In the genomic region with DNA sequence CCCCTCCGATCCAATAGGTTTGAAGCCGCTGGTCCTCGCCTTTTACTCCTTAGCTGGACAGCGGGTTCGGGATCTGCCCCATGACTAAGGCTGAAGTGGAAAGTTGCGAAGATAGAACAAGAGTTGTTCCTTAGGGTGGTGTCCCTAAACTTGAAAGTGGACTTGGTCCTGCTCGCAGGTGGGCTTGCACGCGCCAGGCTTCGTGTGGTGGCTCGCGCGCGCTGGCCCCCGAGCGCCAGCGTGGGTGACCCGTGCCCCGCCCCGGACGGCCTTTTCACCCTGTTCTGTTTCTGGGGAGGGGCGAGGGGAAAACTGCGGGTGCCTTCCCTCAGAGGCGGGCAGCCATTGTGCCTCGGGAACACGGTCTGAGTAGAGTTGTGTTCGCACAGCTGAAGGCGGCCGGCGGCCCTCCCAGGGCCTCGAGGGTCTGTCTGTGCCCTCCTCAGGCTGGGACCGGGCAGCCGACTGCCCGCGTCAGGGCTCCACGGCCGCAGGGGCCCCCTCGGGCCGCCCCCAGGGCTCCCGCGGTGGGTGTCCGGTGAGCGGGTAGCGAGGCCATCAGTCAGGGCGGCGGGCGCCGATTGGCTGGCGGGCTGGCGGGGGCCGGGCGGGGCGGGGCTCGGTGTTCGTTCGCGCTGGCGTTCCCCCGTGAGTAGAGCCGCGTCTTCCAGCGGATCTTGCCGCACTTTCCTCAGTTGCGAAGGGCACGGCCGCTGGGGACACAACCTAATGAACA, we compare ENCODE assay signal across 8 cellular contexts. TPM values are rescaled to one million over a fixed set of nuclear protein-coding genes. Genes with fewer than 3 reads are reported as not detected.
DNase-seq lines count a peak whose midpoint lies in the region; ATAC-seq and TF ChIP-seq lines count a peak whose summit lies in the region.

No MANE protein-coding gene starts in this region.

- H3K79me2 ChIP-seq in GM23338 (replicated peaks; ENCODE audit: insufficient read depth), result peaks cover 54% of the 10 kb centered on the region
- H3K79me2 ChIP-seq in Loucy (ENCODE audit: insufficient read depth, low read length), result peaks cover 98% of the 10 kb centered on the region

- H3K4me1 ChIP-seq in ES-I3 (ENCODE audit: insufficient read depth, low read length) (peaks cover 38% of the 10 kb centered on the region), GM23338 (ENCODE audit: insufficient read depth) (peaks cover 57% of the 10 kb centered on the region), Loucy (ENCODE audit: insufficient read depth, low read length, poor library complexity, severe bottlenecking) (peaks cover 60% of the 10 kb centered on the region), heart left ventricle (peaks cover 4 to 90% (median 66%) of the 10 kb centered on the region in 12 donors), transverse colon (peaks cover 55 to 95% (median 83%) of the 10 kb centered on the region in 4 donors)

- peak overlapping the region; percentile 64 for H3K4me3 ChIP-seq in GM23338
- H3K4me3 ChIP-seq in Loucy (ENCODE audit: low read length, poor library complexity, severe bottlenecking), result peak overlapping the region; percentile 71
- peak overlapping the region; percentile 22 to 83 (median 67) for H3K4me3 ChIP-seq in heart left ventricle
- peak overlapping the region; percentile 35 to 58 (median 56) for H3K4me3 ChIP-seq in transverse colon

- no peaks in the 10 kb centered on the region for H3K9me3 ChIP-seq in ES-I3 (ENCODE audit: control insufficient read depth, insufficient read depth, low read length)
- no peaks in the 10 kb centered on the region for H3K9me3 ChIP-seq in Loucy (ENCODE audit: insufficient read depth, low read depth, low read length)
- no peaks in the 10 kb centered on the region for H3K9me3 ChIP-seq in heart left ventricle
- H3K9me3 ChIP-seq in transverse colon, result no peaks in the 10 kb centered on the region

- no peak for TF ChIP-seq CTCF in GM23338 (conservative IDR thresholded peaks at IDR 0.05; ENCODE audit: low read depth in 2 of 2)
- no peak for TF ChIP-seq CTCF in Loucy (conservative IDR thresholded peaks at IDR 0.05; ENCODE audit: low read length)
- no peak for TF ChIP-seq CTCF in heart left ventricle (IDR thresholded peaks at IDR 0.05)
- TF ChIP-seq CTCF in transverse colon (IDR thresholded peaks at IDR 0.05), result no peak

- no peaks in the 10 kb centered on the region for H3K9me3 Mint-ChIP-seq in GM23338

- peaks cover 5% of the 10 kb centered on the region for H3K27me3 Mint-ChIP-seq in GM23338 (ENCODE audit: insufficient read depth, low read depth, poor library complexity)

- H3K4me2 ChIP-seq in GM23338 (peak overlapping the region; percentile 78), Loucy (ENCODE audit: low read depth, low read length, poor library complexity, severe bottlenecking) (peak overlapping the region; percentile 73)

- H3K9me2 ChIP-seq in GM23338 (ENCODE audit: insufficient read depth), result no peaks in the 10 kb centered on the region
- no peaks in the 10 kb centered on the region for H3K9me2 ChIP-seq in Loucy (replicated peaks; ENCODE audit: low read depth, low read length)

- peak; percentile 86 for DNase-seq in GM23338 (ENCODE audit: low spot score)
- peak; percentile 70 for DNase-seq in T follicular helper cell (ENCODE audit: low read depth)
- DNase-seq in heart left ventricle, result peak; percentile 92 to 94 (median 92)
- DNase-seq in pons (ENCODE audit: low spot score), result peak; percentile 63
- DNase-seq in transverse colon, result peak; percentile 91

- H3K9ac ChIP-seq in ES-I3 (ENCODE audit: low read depth, low read length) (peak overlapping the region; percentile 67), Loucy (ENCODE audit: low read depth, low read length, poor library complexity, severe bottlenecking) (peak overlapping the region; percentile 55)

- WGBS in adipose tissue, 3 donors, result 2 to 4% (median 3%) methylated on average over 43 to 66 of the region's 66 CpGs
- 3 to 5% (median 3%) methylated on average over 34 to 66 of the region's 66 CpGs for WGBS in heart left ventricle, 4 donors
- WGBS in transverse colon (ENCODE audit: low coverage in 1 of 2), 2 donors, result 4 to 33% methylated on average over 5 to 39 of the region's 66 CpGs

- H3K36me3 ChIP-seq in ES-I3 (ENCODE audit: insufficient read depth, low read length), result no peaks in the 10 kb centered on the region
- no peaks in the 10 kb centered on the region for H3K36me3 ChIP-seq in GM23338 (ENCODE audit: insufficient read depth)
- H3K36me3 ChIP-seq in Loucy (ENCODE audit: insufficient read depth, low read length), result no peaks in the 10 kb centered on the region; the same call in 1 of the 2 replicates
- H3K36me3 ChIP-seq in heart left ventricle, result no peaks in the 10 kb centered on the region
- H3K36me3 ChIP-seq in transverse colon, result no peaks in the 10 kb centered on the region

- intact Hi-C loops in heart left ventricle (cut with DNase I), result loop anchor here in 5 of 10 donors (2.0 to 5.0 kb wide), 3 partner anchors 28 to 33 kb away; partner anchors contain the start of gene RREB1 (in 3 of the 5)
- intact Hi-C loops in transverse colon (cut with DNase I; ENCODE audit: low total_unique reads), result no loop called here

- peaks cover 75% of the 10 kb centered on the region for H3K4me1 Mint-ChIP-seq in GM23338

- peak overlapping the region; percentile 77; the same call in 1 of the 2 replicates for H3K27ac Mint-ChIP-seq in GM23338

- no peak for TF ChIP-seq EP300 in transverse colon (IDR thresholded peaks at IDR 0.05; ENCODE audit: low read depth)

- no peaks in the 10 kb centered on the region for H3K27me3 ChIP-seq in GM23338 (ENCODE audit: insufficient read depth)
- no peaks in the 10 kb centered on the region for H3K27me3 ChIP-seq in Loucy (ENCODE audit: insufficient read depth, low read length, poor library complexity, severe bottlenecking)
- H3K27me3 ChIP-seq in heart left ventricle, result no peaks in the 10 kb centered on the region
- H3K27me3 ChIP-seq in transverse colon, result no peaks in the 10 kb centered on the region

- TF ChIP-seq POLR2A in heart left ventricle (IDR thresholded peaks at IDR 0.05) (peak in 1 of 2 donors; percentile 87), transverse colon (IDR thresholded peaks at IDR 0.05) (peak; percentile 80)

- H2AFZ ChIP-seq in GM23338, result no peak overlapping the region
- H2AFZ ChIP-seq in Loucy (ENCODE audit: low read length), result peak overlapping the region; percentile 51; the same call in 1 of the 2 replicates

- H3F3A ChIP-seq in GM23338 (replicated peaks; ENCODE audit: low read depth), result no peaks in the 10 kb centered on the region
- no peaks in the 10 kb centered on the region for H3F3A ChIP-seq in Loucy (ENCODE audit: low read depth)

- in situ Hi-C loops in transverse colon (cut with MboI; ENCODE audit: low pct_ligation_motif_present in 1 of 4, low pct_unique_long_range_greater_than_20kb in 1 of 4, low sequenced_read_pairs in 3 of 4), result no loop called here

- H3K36me3 Mint-ChIP-seq in GM23338 (ENCODE audit: low read depth), result no peaks in the 10 kb centered on the region

- H4K20me1 ChIP-seq in GM23338 (replicated peaks; ENCODE audit: insufficient read depth) (no peaks in the 10 kb centered on the region; the same call in 1 of the 2 replicates), Loucy (ENCODE audit: insufficient read depth, low read length, poor library complexity, severe bottlenecking) (peaks cover 40% of the 10 kb centered on the region)

- peak overlapping the region; percentile 76 for H3K4me3 Mint-ChIP-seq in GM23338

- H3K27ac ChIP-seq in GM23338 (ENCODE audit: low read depth) (peak overlapping the region; percentile 60; the same call in 1 of the 2 replicates), adipose tissue (ENCODE audit: low read depth, low read length) (peak overlapping the region; percentile 87), heart left ventricle (peak overlapping the region; percentile 87 to 96 (median 94)), transverse colon (peak overlapping the region; percentile 93 to 98 (median 96))

- ATAC-seq in GM23338 (peak; percentile 75), heart left ventricle (peak; percentile 82 to 97 (median 95))

TF ChIP-seq in GM23338, 12 proteins besides CTCF, POLR2A, EP300 and RAD21 (continues in another document):
- peak; percentile 57 for TF ChIP-seq POLR2AphosphoS5 (IDR thresholded peaks at IDR 0.05; ENCODE audit: low read depth)

RNA-seq across cellular contexts. Expression of gene RREB1, which starts 33.0 kb away (rescaled TPM):
- total RNA-seq in GM23338 (2014; rRNA removed; shearing (Covaris generic)), result 25.5 and 29.1 TPM in 2 replicates
- polyA plus RNA-seq in GM23338 (2016; fragmentation: Nextera tagmentation; extraction: Ambion mirVana), result 7.9 and 8.5 TPM in 2 replicates
- polyA plus RNA-seq in adipose tissue, result 10 to 100 TPM in 1 of 3 donors, 1 to 10 TPM in 2; 6.2 to 14.5 (median 9.6) TPM
- 10 to 100 TPM; 28.6 to 49.4 (median 40.1) TPM for total RNA-seq in heart left ventricle
- 1 to 10 TPM; 8.7 to 9.1 TPM for polyA plus RNA-seq in heart left ventricle
- total RNA-seq in transverse colon, result 100 to 1,000 TPM in 2 of 4 donors, 10 to 100 TPM in 2; 73.9 to 214 (median 107) TPM

Comparison
In these comparisons a context has a peak if more than half of its experiments do, and no peak if none do; other contexts are left out.
1. Peak in every context shown above with its lines: DNase-seq, ATAC-seq, H3K4me3 ChIP-seq and H3K27ac ChIP-seq.